ENCODE assay signal across 9 cellular contexts in genomic region chr17:7563115-7563869, GRCh38. TPM values are rescaled to one million over a fixed set of nuclear protein-coding genes. Genes with fewer than 3 reads are reported as not detected.
DNase-seq lines count a peak whose midpoint lies in the region; ATAC-seq and TF ChIP-seq lines count a peak whose summit lies in the region.
"Had no signal": no experiment of that assay in that cellular context is flagged by ENCODE, and none has a peak within 500 bp of the region (broad histone marks: within the 10 kb centered on the region; RNA-seq: fewer than 3 reads in every experiment).

No MANE protein-coding gene starts in this region.

- H3K4me1 ChIP-seq in PC-3 (ENCODE audit: insufficient read depth, low read length) (peaks cover 31% of the 10 kb centered on the region), endodermal cell (ENCODE audit: control insufficient read depth, insufficient read depth, low read length) (peaks cover 3% of the 10 kb centered on the region), parathyroid adenoma (peaks cover 24% of the 10 kb centered on the region), sigmoid colon (peaks cover 0 to 55% (median 50%) of the 10 kb centered on the region in 4 donors)

- peaks cover 37% of the 10 kb centered on the region for H3K36me3 Mint-ChIP-seq in endodermal cell (ENCODE audit: low read depth)

- H3K4me1 Mint-ChIP-seq in endodermal cell = peaks cover 33% of the 10 kb centered on the region

- H3F3A ChIP-seq in PC-3 (ENCODE audit: low read length, unreplicated experiment) = no peaks in the 10 kb centered on the region

- H3K9ac ChIP-seq in PC-3 (ENCODE audit: low read length) (peak overlapping the region; percentile 98), endodermal cell (ENCODE audit: extremely low read depth, low read length, poor library complexity, severe bottlenecking) (no peak overlapping the region), parathyroid adenoma (no peak overlapping the region)

- H2AFZ ChIP-seq in PC-3 (ENCODE audit: low read length) = no peak overlapping the region
- H2AFZ ChIP-seq in parathyroid adenoma = no peak overlapping the region

- no peaks in the 10 kb centered on the region for H3K9me3 Mint-ChIP-seq in endodermal cell

- H3K4me3 ChIP-seq in PC-3 (ENCODE audit: low read length) = peak overlapping the region; percentile 95
- peak overlapping the region; percentile 99 for H3K4me3 ChIP-seq in endodermal cell (ENCODE audit: low read length)
- H3K4me3 ChIP-seq in parathyroid adenoma (ENCODE audit: low read depth, low read length) = peak overlapping the region; percentile 87
- peak overlapping the region in 1 of 4 donors; percentile 97 for H3K4me3 ChIP-seq in sigmoid colon

- DNase-seq in NCI-H82 (lab: John Stamatoyannopoulos, UW) (peak; percentile 28), NCI-H82 treated with DMSO at 0.1 percent for 48 hours (lab: John Stamatoyannopoulos, UW; ENCODE audit: unreplicated experiment) (no peak), PC-3 (no peak), endodermal cell (no peak), NCI-H2171 (lab: John Stamatoyannopoulos, UW) (no peak), sigmoid colon (no peak)
- no peak for DNase-seq in stimulated activated CD4-positive, alpha-beta T cell treated with anti-CD3 and anti-CD28 coated beads, Interleukin-1b, Interleukin-23, amount 100 ng/mL, for 48 hours
- DNase-seq: NCI-H1694 treated with DMSO at 0.1 percent for 48 hours had no signal

- no peaks in the 10 kb centered on the region for H3K9me2 ChIP-seq in PC-3 (replicated peaks; ENCODE audit: low read length)

- H3K4me3 Mint-ChIP-seq in endodermal cell = peak overlapping the region; percentile 79

- no peak for ATAC-seq in PC-3

- H3K79me2 ChIP-seq in PC-3 (ENCODE audit: low read length) (peaks cover 42% of the 10 kb centered on the region), parathyroid adenoma (peaks cover 26% of the 10 kb centered on the region)

- TF ChIP-seq CTCF in PC-3 (conservative IDR thresholded peaks at IDR 0.05; ENCODE audit: low read depth, low read length) (no peak), endodermal cell (conservative IDR thresholded peaks at IDR 0.05) (no peak), parathyroid adenoma (IDR thresholded peaks at IDR 0.05) (no peak), sigmoid colon (IDR thresholded peaks at IDR 0.05) (no peak)

- H4K20me1 ChIP-seq in PC-3 (ENCODE audit: low read length) = no peaks in the 10 kb centered on the region

- H3K9me3 ChIP-seq in PC-3 (ENCODE audit: low read length) (no peaks in the 10 kb centered on the region), endodermal cell (ENCODE audit: control insufficient read depth, low read length) (no peaks in the 10 kb centered on the region), parathyroid adenoma (ENCODE audit: control insufficient read depth, low read length) (no peaks in the 10 kb centered on the region), sigmoid colon (no peaks in the 10 kb centered on the region)

- POLR2A ChIA-PET in PC-3 (lab: Charles Lee; ENCODE audit: unreplicated experiment) = no interaction called here

- H3K4me2 ChIP-seq in PC-3 (ENCODE audit: low read length) (peak overlapping the region; percentile 100), parathyroid adenoma (ENCODE audit: low read length) (peak overlapping the region; percentile 99)

- no peak overlapping the region for H3K27ac ChIP-seq in PC-3 (ENCODE audit: low read length)
- no peak overlapping the region for H3K27ac ChIP-seq in endodermal cell (ENCODE audit: low read depth, low read length)
- H3K27ac ChIP-seq in parathyroid adenoma = no peak overlapping the region
- no peak overlapping the region for H3K27ac ChIP-seq in sigmoid colon

- BruUV-seq in PC-3 (replicated peaks; lab: Mats Ljungman, UMichigan) = no TSS peak

- H3K27me3 ChIP-seq in PC-3 (ENCODE audit: low read length) = no peaks in the 10 kb centered on the region
- H3K27me3 ChIP-seq in endodermal cell (ENCODE audit: control insufficient read depth, insufficient read depth, low read length, poor library complexity, severe bottlenecking) = no peaks in the 10 kb centered on the region
- H3K27me3 ChIP-seq in parathyroid adenoma (ENCODE audit: control insufficient read depth, insufficient read depth, low read length) = no peaks in the 10 kb centered on the region
- H3K27me3 ChIP-seq in sigmoid colon = no peaks in the 10 kb centered on the region

- H3K27ac Mint-ChIP-seq in endodermal cell = peak overlapping the region; percentile 85

- H3K36me3 ChIP-seq in PC-3 (ENCODE audit: low read depth, low read length) (peaks cover 14% of the 10 kb centered on the region; the same call in 1 of the 2 replicates), endodermal cell (ENCODE audit: control insufficient read depth, insufficient read depth, low read length) (peaks cover 42% of the 10 kb centered on the region), parathyroid adenoma (ENCODE audit: control insufficient read depth, insufficient read depth, low read length) (no peaks in the 10 kb centered on the region), sigmoid colon (peaks cover 13 to 48% (median 41%) of the 10 kb centered on the region in 4 donors)

- H3K27me3 Mint-ChIP-seq in endodermal cell (ENCODE audit: insufficient read depth) = no peaks in the 10 kb centered on the region

- CTCF ChIA-PET in PC-3 (lab: Charles Lee) = no interaction called here

- no peak for TF ChIP-seq EP300 in sigmoid colon (IDR thresholded peaks at IDR 0.05)

- no peak for TF ChIP-seq POLR2A in sigmoid colon (IDR thresholded peaks at IDR 0.05)

- intact Hi-C loops in PC-3 (cut with micrococcal nuclease) = no loop called here
- intact Hi-C loops in sigmoid colon (cut with DNase I) = loop anchor here (5.0 to 10.0 kb wide), 2 partner anchors 181 to 308 kb away; partner anchors contain the start of genes CTDNEP1, ELP5 and TNK1

- 91 to 94% methylated on average over 8 to 30 of the region's 30 CpGs for WGBS in endodermal cell (ENCODE audit: insufficient coverage in 1 of 2, insufficient read length in 1 of 2), 2 experiments
- 88 to 91% methylated on average over 30 of the region's 30 CpGs for WGBS in sigmoid colon, 2 donors

RNA-seq across cellular contexts. Expression of gene SENP3, which starts 1.6 kb away (rescaled TPM):
- total RNA-seq in PC-3 (2014; rRNA removed) (82.8 and 88.7 TPM in 2 replicates), endodermal cell (10 to 100 TPM; 71.5 to 82.3 TPM), sigmoid colon (10 to 100 TPM; 73.5 to 91.1 (median 81.1) TPM)
- polyA plus RNA-seq in endodermal cell (2013, experiment 1 of 2) = 81.6 TPM
- polyA plus RNA-seq in endodermal cell (2013, experiment 2 of 2) = 69.2 TPM
- 10 to 100 TPM; 28.2 to 55.4 (median 35.6) TPM for polyA plus RNA-seq in sigmoid colon

RNA-seq across cellular contexts. Expression of gene TNFSF13, which starts 4.7 kb away (rescaled TPM):
- total RNA-seq in PC-3 (2014; rRNA removed) = 3.6 and 5.2 TPM in 2 replicates
- total RNA-seq in endodermal cell = 1 to 10 TPM; 1.7 to 3.0 TPM
- 0.46 TPM for polyA plus RNA-seq in endodermal cell (2013, experiment 1 of 2)
- 1.4 TPM for polyA plus RNA-seq in endodermal cell (2013, experiment 2 of 2)
- 10 to 100 TPM; 20.2 to 41.0 (median 24.5) TPM for total RNA-seq in sigmoid colon
- 100 to 1,000 TPM in 1 of 3 donors, 10 to 100 TPM in 2; 15.6 to 108 (median 21.0) TPM for polyA plus RNA-seq in sigmoid colon

RNA-seq across cellular contexts. Expression of gene TNFSF12, which starts 14.4 kb away (rescaled TPM):
- total RNA-seq in PC-3 (2014; rRNA removed) (15.2 and 24.2 TPM in 2 replicates), endodermal cell (1 to 10 TPM; 8.3 to 8.4 TPM), sigmoid colon (100 to 1,000 TPM in 2 of 4 donors, 10 to 100 TPM in 2; 60.1 to 122 (median 91.8) TPM)
- polyA plus RNA-seq in endodermal cell (2013, experiment 1 of 2) = 1.5 TPM
- 1.7 TPM for polyA plus RNA-seq in endodermal cell (2013, experiment 2 of 2)
- 10 to 100 TPM; 18.0 to 45.0 (median 26.1) TPM for polyA plus RNA-seq in sigmoid colon

RNA-seq across cellular contexts. Expression of gene CD68, which starts 16.1 kb away (rescaled TPM):
- total RNA-seq in PC-3 (2014; rRNA removed) = 30.2 and 32.4 TPM in 2 replicates
- total RNA-seq in endodermal cell = under 1 TPM in 1 of 2 donors, not detected in 1; 0.44 TPM
- not detected for polyA plus RNA-seq in endodermal cell (2013, experiment 1 of 2)
- polyA plus RNA-seq in endodermal cell (2013, experiment 2 of 2) = 0.25 TPM
- total RNA-seq in sigmoid colon = 10 to 100 TPM; 24.6 to 56.4 (median 37.0) TPM
- 100 to 1,000 TPM in 2 of 3 donors, 10 to 100 TPM in 1; 58.3 to 161 (median 118) TPM for polyA plus RNA-seq in sigmoid colon

RNA-seq across cellular contexts. Expression of gene MPDU1, which starts 20.4 kb away (rescaled TPM):
- 71.0 and 94.1 TPM in 2 replicates for total RNA-seq in PC-3 (2014; rRNA removed)
- 10 to 100 TPM; 47.4 to 56.6 TPM for total RNA-seq in endodermal cell
- polyA plus RNA-seq in endodermal cell (2013, experiment 1 of 2) = 57.7 TPM
- 50.7 TPM for polyA plus RNA-seq in endodermal cell (2013, experiment 2 of 2)
- 10 to 100 TPM; 38.5 to 67.1 (median 50.8) TPM for total RNA-seq in sigmoid colon
- polyA plus RNA-seq in sigmoid colon = 100 to 1,000 TPM in 1 of 3 donors, 10 to 100 TPM in 2; 38.4 to 121 (median 45.3) TPM
